8 cellular contexts compared by ENCODE assay signal in genomic region chr1:150268342-150268705, GRCh38. TPM values are rescaled to one million over a fixed set of nuclear protein-coding genes. Genes with fewer than 3 reads are reported as not detected.
DNase-seq lines count a peak whose midpoint lies in the region; ATAC-seq and TF ChIP-seq lines count a peak whose summit lies in the region.

No MANE protein-coding gene starts in this region.

- H3K36me3 ChIP-seq in H7 (replicated peaks; ENCODE audit: control insufficient read depth, insufficient read depth, low read length) (peaks cover 23% of the 10 kb centered on the region), right atrium auricular region (peaks cover 35% of the 10 kb centered on the region), gastrocnemius medialis (peaks cover 2 to 32% of the 10 kb centered on the region in 2 donors)

- peaks cover 52% of the 10 kb centered on the region for H3K36me3 Mint-ChIP-seq in CD4-positive, alpha-beta T cell (ENCODE audit: low read depth)
- H3K36me3 Mint-ChIP-seq in activated naive CD8-positive, alpha-beta T cell treated with anti-CD3 and anti-CD28 coated beads, Interleukin-2, amount 50 U/mL, for 24 hours (ENCODE audit: low read depth), result peaks cover 39% of the 10 kb centered on the region

- H3K4me1 ChIP-seq in right atrium auricular region, result peaks cover 0 to 40% of the 10 kb centered on the region in 2 donors
- peaks cover 10 to 35% of the 10 kb centered on the region in 2 donors for H3K4me1 ChIP-seq in gastrocnemius medialis

- intact Hi-C loops in CD4-positive, alpha-beta T cell (cut with DNase I, micrococcal nuclease), result loop anchor here (1.0 to 2.0 kb wide), 5 partner anchors 14 to 52 kb away; partner anchors contain the start of genes ANP32E (in 1 of the 2), CIART (in 1 of the 2), MRPS21 (in 1 of the 2) and PRPF3 (in 1 of the 2)
- intact Hi-C loops in gastrocnemius medialis (cut with DNase I; ENCODE audit: low total_unique reads), result loop anchor here (1.0 kb wide), 1 partner anchor 14 kb away; the partner anchor contains the start of gene CIART

- H3K4me3 Mint-ChIP-seq in CD4-positive, alpha-beta T cell, result peak overlapping the region; percentile 99
- H3K4me3 Mint-ChIP-seq in activated naive CD8-positive, alpha-beta T cell treated with anti-CD3 and anti-CD28 coated beads, Interleukin-2, amount 50 U/mL, for 24 hours, result peak overlapping the region; percentile 91

- ATAC-seq in CD4-positive, alpha-beta T cell (ENCODE audit: poor library complexity), result peak; percentile 61
- ATAC-seq in activated naive CD8-positive, alpha-beta T cell treated with anti-CD3 and anti-CD28 coated beads, Interleukin-2, amount 50 U/mL, for 24 hours, result no peak
- peak; percentile 59 to 66 for ATAC-seq in gastrocnemius medialis

- H3K9me3 ChIP-seq in CD4-positive, alpha-beta T cell (ENCODE audit: control insufficient read depth, low read length), result no peaks in the 10 kb centered on the region
- no peaks in the 10 kb centered on the region for H3K9me3 ChIP-seq in right atrium auricular region
- H3K9me3 ChIP-seq in gastrocnemius medialis, result no peaks in the 10 kb centered on the region

- CTCF ChIA-PET in CD4-positive, alpha-beta T cell (lab: Charles Lee), result interaction anchor here (1.4 to 3.1 kb wide), 3 partner anchors 12 to 18 kb away, joined by 4 to 18 read pairs (median 5); no protein-coding TSS in a partner anchor

- H3K27ac ChIP-seq in CD4-positive, alpha-beta T cell (ENCODE audit: low read depth, low read length), result peak overlapping the region; percentile 91
- H3K27ac ChIP-seq in right atrium auricular region (peak overlapping the region; percentile 97 to 99), gastrocnemius medialis (peak overlapping the region; percentile 94 to 99 (median 98))

- H3K4me3 ChIP-seq in H7 (ENCODE audit: insufficient read depth, low read depth, low read length) (peak overlapping the region; percentile 90), right atrium auricular region (peak overlapping the region; percentile 98), gastrocnemius medialis (peak overlapping the region; percentile 69 to 99 (median 94))

- no peaks in the 10 kb centered on the region for H3K27me3 Mint-ChIP-seq in CD4-positive, alpha-beta T cell
- H3K27me3 Mint-ChIP-seq in activated naive CD8-positive, alpha-beta T cell treated with anti-CD3 and anti-CD28 coated beads, Interleukin-2, amount 50 U/mL, for 24 hours, result no peaks in the 10 kb centered on the region

- DNase-seq in CD4-positive, alpha-beta T cell, result peak in 8 of 10 experiments; percentile 26 to 50 (median 36)
- DNase-seq in H7 (peak; percentile 58), RKO (ENCODE audit: low spot score) (peak; percentile 30), right atrium auricular region (ENCODE audit: low spot score) (no peak), gastrocnemius medialis (peak; percentile 64 to 65), GM10266 (ENCODE audit: extremely low spot score) (no peak), mucosa of gallbladder (ENCODE audit: low spot score) (no peak)
- peak; percentile 36 for DNase-seq in activated naive CD8-positive, alpha-beta T cell treated with anti-CD3 and anti-CD28 coated beads, Interleukin-2, amount 50 U/mL, for 24 hours

- in situ Hi-C loops in gastrocnemius medialis (cut with MboI; ENCODE audit: low sequenced_read_pairs in 4 of 4), result no loop called here

- H3K27me3 ChIP-seq in CD4-positive, alpha-beta T cell (ENCODE audit: control insufficient read depth, insufficient read depth, low read length), result no peaks in the 10 kb centered on the region
- H3K27me3 ChIP-seq in H7 (ENCODE audit: control insufficient read depth, insufficient read depth, low read length), result no peaks in the 10 kb centered on the region
- H3K27me3 ChIP-seq in right atrium auricular region, result no peaks in the 10 kb centered on the region
- no peaks in the 10 kb centered on the region for H3K27me3 ChIP-seq in gastrocnemius medialis

- no peak for TF ChIP-seq CTCF in CD4-positive, alpha-beta T cell (IDR thresholded peaks at IDR 0.05)
- no peak for TF ChIP-seq CTCF in right atrium auricular region (IDR thresholded peaks at IDR 0.05)
- TF ChIP-seq CTCF in gastrocnemius medialis (IDR thresholded peaks at IDR 0.05 in 4 of 5, conservative IDR thresholded peaks at IDR 0.05 in 1 of 5), result no peak
- TF ChIP-seq CTCF in GM10266 (IDR thresholded peaks at IDR 0.05; ENCODE audit: control insufficient read depth, insufficient read depth, low read depth, missing control alignments), result no peak

- peaks cover 38% of the 10 kb centered on the region for H3K4me1 Mint-ChIP-seq in CD4-positive, alpha-beta T cell (ENCODE audit: low read depth)
- H3K4me1 Mint-ChIP-seq in activated naive CD8-positive, alpha-beta T cell treated with anti-CD3 and anti-CD28 coated beads, Interleukin-2, amount 50 U/mL, for 24 hours, result peaks cover 25% of the 10 kb centered on the region

- POLR2A ChIA-PET in CD4-positive, alpha-beta T cell (lab: Charles Lee), result interaction anchor here (1.0 to 2.6 kb wide), 6 partner anchors 13 to 381 kb away, joined by 3 to 45 read pairs (median 12); partner anchors contain the start of genes ANP32E, CIART and RPRD2

- no peaks in the 10 kb centered on the region for H3K9me3 Mint-ChIP-seq in CD4-positive, alpha-beta T cell
- no peaks in the 10 kb centered on the region for H3K9me3 Mint-ChIP-seq in activated naive CD8-positive, alpha-beta T cell treated with anti-CD3 and anti-CD28 coated beads, Interleukin-2, amount 50 U/mL, for 24 hours

- H3K27ac Mint-ChIP-seq in CD4-positive, alpha-beta T cell, result peak overlapping the region; percentile 91
- H3K27ac Mint-ChIP-seq in activated naive CD8-positive, alpha-beta T cell treated with anti-CD3 and anti-CD28 coated beads, Interleukin-2, amount 50 U/mL, for 24 hours, result peak overlapping the region; percentile 95

- TF ChIP-seq POLR2A in gastrocnemius medialis (IDR thresholded peaks at IDR 0.05), result no peak

RNA-seq across cellular contexts. Expression of gene APH1A, which starts 0.5 kb away (rescaled TPM):
- 100 to 1,000 TPM; 115 to 122 TPM for total RNA-seq in CD4-positive, alpha-beta T cell
- total RNA-seq in H7 (2014; rRNA removed; shearing (Covaris generic)), result 175 and 179 TPM in 2 replicates
- total RNA-seq in right atrium auricular region (10 to 100 TPM; 60.6 to 64.9 TPM), gastrocnemius medialis (10 to 100 TPM; 41.2 to 63.8 (median 54.9) TPM), mucosa of gallbladder (145 TPM)

RNA-seq across cellular contexts. Expression of gene C1orf54, which starts 4.3 kb away (rescaled TPM):
- 1 to 10 TPM; 4.1 to 4.4 TPM for total RNA-seq in CD4-positive, alpha-beta T cell
- 5.0 and 15.6 TPM in 2 replicates for total RNA-seq in H7 (2014; rRNA removed; shearing (Covaris generic))
- total RNA-seq in right atrium auricular region, result 10 to 100 TPM in 1 of 2 donors, 1 to 10 TPM in 1; 9.6 to 10.0 TPM
- total RNA-seq in gastrocnemius medialis, result 1 to 10 TPM; 1.8 to 5.7 (median 4.8) TPM
- total RNA-seq in mucosa of gallbladder, result 26.8 TPM

RNA-seq across cellular contexts. Expression of gene CA14, which starts 10.8 kb away (rescaled TPM):
- total RNA-seq in CD4-positive, alpha-beta T cell, result not detected
- 75.4 and 87.5 TPM in 2 replicates for total RNA-seq in H7 (2014; rRNA removed; shearing (Covaris generic))
- total RNA-seq in right atrium auricular region (1 to 10 TPM; 4.2 to 5.7 TPM), gastrocnemius medialis (1 to 10 TPM in 1 of 4 donors, under 1 TPM in 2, not detected in 1; 0.20 to 3.8 (median 0.31) TPM), mucosa of gallbladder (2.4 TPM)

RNA-seq across cellular contexts. Expression of gene CIART, which starts 14.0 kb away (rescaled TPM):
- total RNA-seq in CD4-positive, alpha-beta T cell, result 1 to 10 TPM; 4.0 to 4.5 TPM
- total RNA-seq in H7 (2014; rRNA removed; shearing (Covaris generic)), result 5.3 and 10.6 TPM in 2 replicates
- 1 to 10 TPM; 4.0 to 4.2 TPM for total RNA-seq in right atrium auricular region
- total RNA-seq in gastrocnemius medialis, result 10 to 100 TPM in 3 of 4 donors, 1 to 10 TPM in 1; 8.2 to 15.8 (median 11.7) TPM
- total RNA-seq in mucosa of gallbladder, result 7.7 TPM

RNA-seq across cellular contexts. Expression of gene MRPS21, which starts 25.3 kb away (rescaled TPM):
- 10 to 100 TPM; 48.5 to 52.0 TPM for total RNA-seq in CD4-positive, alpha-beta T cell
- total RNA-seq in H7 (2014; rRNA removed; shearing (Covaris generic)), result 113 and 129 TPM in 2 replicates
- total RNA-seq in right atrium auricular region (10 to 100 TPM; 45.5 to 45.9 TPM), gastrocnemius medialis (10 to 100 TPM; 27.8 to 46.3 (median 31.5) TPM), mucosa of gallbladder (58.9 TPM)

Comparison
In these comparisons a context has a peak if more than half of its experiments do, and no peak if none do; other contexts are left out.
1. DNase-seq: peak in CD4-positive, alpha-beta T cell (8 of 10), H7 (single experiment), RKO (single experiment), activated naive CD8-positive, alpha-beta T cell treated with anti-CD3 and anti-CD28 coated beads, Interleukin-2, amount 50 U/mL, for 24 hours (single experiment) and gastrocnemius medialis (2 of 2); none in right atrium auricular region (single experiment), GM10266 (single experiment) and mucosa of gallbladder (single experiment).
2. RNA of gene CA14, which starts 10.8 kb away (total RNA-seq): 75.4 to 87.5 TPM in H7; 4.2 to 5.7 TPM in right atrium auricular region, 2.4 TPM in mucosa of gallbladder (single experiment), 0.20 to 3.8 TPM in gastrocnemius medialis and not detected in CD4-positive, alpha-beta T cell; every median in the first group is over 10 times any median in the second.
3. Peak in every context shown above with its lines, with median percentiles within 50 percentile points of each other: H3K27ac ChIP-seq and H3K4me3 ChIP-seq.